15 cellular contexts compared by ENCODE assay signal in the genomic region with DNA sequence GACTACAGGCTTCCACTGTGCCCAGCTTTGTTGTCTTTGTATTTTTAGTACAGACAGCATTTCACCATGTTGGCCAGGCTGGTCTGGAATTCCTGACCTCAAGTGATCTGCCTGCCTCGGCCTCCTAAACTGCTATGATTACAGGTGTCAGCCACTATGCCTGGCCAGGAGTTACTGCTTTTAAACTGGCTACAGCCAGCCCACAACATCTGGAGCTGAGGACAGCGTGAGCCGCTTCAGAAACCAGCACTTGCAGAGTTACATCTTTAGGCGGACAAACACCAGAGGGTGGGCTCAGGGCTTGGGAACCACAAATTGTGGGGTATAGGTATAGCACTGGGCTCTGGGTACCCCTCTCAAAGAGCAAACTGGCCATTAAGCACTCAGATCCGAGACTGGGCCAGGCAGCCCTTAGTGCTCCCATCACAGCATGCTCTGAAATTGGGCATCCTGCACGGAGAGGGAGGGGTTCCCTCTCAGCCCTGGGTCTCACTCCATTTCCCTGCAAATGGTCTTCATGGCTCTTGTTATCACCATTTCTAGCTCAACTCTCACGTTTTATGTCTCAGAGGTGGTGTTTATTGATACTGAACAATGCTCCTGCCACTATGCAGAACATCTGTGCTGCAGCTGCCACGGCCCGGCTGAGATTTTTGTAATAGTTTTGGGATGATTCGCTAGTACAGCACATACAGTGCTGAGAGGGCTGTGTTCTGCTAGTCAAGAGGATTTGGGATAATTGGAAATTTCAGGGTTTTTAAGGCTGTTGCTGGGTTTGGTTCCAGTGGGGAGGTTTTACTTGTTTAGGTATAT.
DNase-seq lines count a peak whose midpoint lies in the region; ATAC-seq and TF ChIP-seq lines count a peak whose summit lies in the region.
"Had no signal": no experiment of that assay in that cellular context is flagged by ENCODE, and none has a peak within 500 bp of the region (broad histone marks: within the 10 kb centered on the region; RNA-seq: fewer than 3 reads in every experiment).

No MANE protein-coding gene starts in this region.

- H3K9me3 ChIP-seq in MG63, result peaks cover 8% of the 10 kb centered on the region
- H3K9me3 ChIP-seq in muscle layer of colon (ENCODE audit: low read length), result no peaks in the 10 kb centered on the region

- H3K4me3 Mint-ChIP-seq in activated naive CD8-positive, alpha-beta T cell treated with anti-CD3 and anti-CD28 coated beads for 36 hours, result no peak overlapping the region
- H3K4me3 Mint-ChIP-seq: activated CD4-positive, alpha-beta memory T cell treated with anti-CD3 and anti-CD28 coated beads for 36 hours had no signal

- H3K4me1 Mint-ChIP-seq in activated naive CD8-positive, alpha-beta T cell treated with anti-CD3 and anti-CD28 coated beads for 36 hours, result no peaks in the 10 kb centered on the region

- H3K36me3 ChIP-seq in MG63 (no peaks in the 10 kb centered on the region), muscle layer of colon (ENCODE audit: insufficient read depth, low read length) (no peaks in the 10 kb centered on the region)
- H3K36me3 ChIP-seq: gastrocnemius medialis had no signal

- H3K4me1 ChIP-seq in muscle layer of colon (ENCODE audit: insufficient read depth, low read length), result peaks cover 13% of the 10 kb centered on the region
- H3K4me1 ChIP-seq: gastrocnemius medialis had no signal

- H3K27ac Mint-ChIP-seq in activated naive CD8-positive, alpha-beta T cell treated with anti-CD3 and anti-CD28 coated beads for 36 hours, result no peak overlapping the region
- H3K27ac Mint-ChIP-seq: activated CD4-positive, alpha-beta memory T cell treated with anti-CD3 and anti-CD28 coated beads for 36 hours had no signal

- H3K36me3 Mint-ChIP-seq in activated naive CD8-positive, alpha-beta T cell treated with anti-CD3 and anti-CD28 coated beads for 36 hours, result no peaks in the 10 kb centered on the region
- H3K36me3 Mint-ChIP-seq: activated CD4-positive, alpha-beta memory T cell treated with anti-CD3 and anti-CD28 coated beads for 36 hours had no signal

- DNase-seq in AG10803 (ENCODE audit: low read depth), result peak; percentile 93
- DNase-seq in MG63, result peak; percentile 78
- DNase-seq in fibroblast of gingiva (ENCODE audit: low read depth), result peak; percentile 88
- DNase-seq in activated naive CD8-positive, alpha-beta T cell treated with anti-CD3 and anti-CD28 coated beads for 36 hours, result no peak
- no peak for DNase-seq in stimulated activated CD4-positive, alpha-beta T cell treated with anti-CD3 and anti-CD28 coated beads, Interleukin-2, amount 100 ng/mL, for 24 hours
- DNase-seq: activated CD4-positive, alpha-beta memory T cell treated with anti-CD3 and anti-CD28 coated beads for 36 hours; gastrocnemius medialis; H7; NCI-H1092 treated with DMSO at 0.1 percent for 48 hours; PC-3; stimulated activated CD4-positive, alpha-beta T cell treated with anti-CD3 and anti-CD28 coated beads, Interleukin-15, amount 100 ng/mL, for 24 hours had no signal

- TF ChIP-seq CTCF in AG10803 (conservative IDR thresholded peaks at IDR 0.05; ENCODE audit: low read length), result no peak

- H3K4me3 ChIP-seq in AG10803 (ENCODE audit: low read length) (no peak overlapping the region), MG63 (no peak overlapping the region), muscle layer of colon (ENCODE audit: low read depth in 1 of 2, low read length in 2 of 2) (no peak overlapping the region)
- H3K4me3 ChIP-seq: gastrocnemius medialis had no signal

- H3K9me3 Mint-ChIP-seq in activated naive CD8-positive, alpha-beta T cell treated with anti-CD3 and anti-CD28 coated beads for 36 hours, result peaks cover 4% of the 10 kb centered on the region

- peak overlapping the region; percentile 17 for H3K27ac ChIP-seq in muscle layer of colon (ENCODE audit: low read depth, low read length)

- H3K27me3 Mint-ChIP-seq in activated naive CD8-positive, alpha-beta T cell treated with anti-CD3 and anti-CD28 coated beads for 36 hours, result no peaks in the 10 kb centered on the region

- H3K27me3 ChIP-seq in MG63, result no peaks in the 10 kb centered on the region
- H3K27me3 ChIP-seq in muscle layer of colon (ENCODE audit: control insufficient read depth in 1 of 2, insufficient read depth in 2 of 2, low read length in 2 of 2), result no peaks in the 10 kb centered on the region

- ATAC-seq in HG03342 (IDR thresholded peaks at IDR 0.05; ENCODE audit: unreplicated experiment) (no peak), HG02798 (IDR thresholded peaks at IDR 0.05; ENCODE audit: poor library complexity, unreplicated experiment) (no peak)
- ATAC-seq: left lobe of liver, PC-3 had no signal

- no peak overlapping the region for H3K9ac ChIP-seq in muscle layer of colon (ENCODE audit: low read length)

Comparison
In these comparisons a context has a peak if more than half of its experiments do, and no peak if none do; other contexts are left out.
1. DNase-seq: peak in AG10803 (single experiment), MG63 (single experiment) and fibroblast of gingiva (single experiment); none in activated naive CD8-positive, alpha-beta T cell treated with anti-CD3 and anti-CD28 coated beads for 36 hours (single experiment) and stimulated activated CD4-positive, alpha-beta T cell treated with anti-CD3 and anti-CD28 coated beads, Interleukin-2, amount 100 ng/mL, for 24 hours (0 of 2).